In the genomic region with DNA sequence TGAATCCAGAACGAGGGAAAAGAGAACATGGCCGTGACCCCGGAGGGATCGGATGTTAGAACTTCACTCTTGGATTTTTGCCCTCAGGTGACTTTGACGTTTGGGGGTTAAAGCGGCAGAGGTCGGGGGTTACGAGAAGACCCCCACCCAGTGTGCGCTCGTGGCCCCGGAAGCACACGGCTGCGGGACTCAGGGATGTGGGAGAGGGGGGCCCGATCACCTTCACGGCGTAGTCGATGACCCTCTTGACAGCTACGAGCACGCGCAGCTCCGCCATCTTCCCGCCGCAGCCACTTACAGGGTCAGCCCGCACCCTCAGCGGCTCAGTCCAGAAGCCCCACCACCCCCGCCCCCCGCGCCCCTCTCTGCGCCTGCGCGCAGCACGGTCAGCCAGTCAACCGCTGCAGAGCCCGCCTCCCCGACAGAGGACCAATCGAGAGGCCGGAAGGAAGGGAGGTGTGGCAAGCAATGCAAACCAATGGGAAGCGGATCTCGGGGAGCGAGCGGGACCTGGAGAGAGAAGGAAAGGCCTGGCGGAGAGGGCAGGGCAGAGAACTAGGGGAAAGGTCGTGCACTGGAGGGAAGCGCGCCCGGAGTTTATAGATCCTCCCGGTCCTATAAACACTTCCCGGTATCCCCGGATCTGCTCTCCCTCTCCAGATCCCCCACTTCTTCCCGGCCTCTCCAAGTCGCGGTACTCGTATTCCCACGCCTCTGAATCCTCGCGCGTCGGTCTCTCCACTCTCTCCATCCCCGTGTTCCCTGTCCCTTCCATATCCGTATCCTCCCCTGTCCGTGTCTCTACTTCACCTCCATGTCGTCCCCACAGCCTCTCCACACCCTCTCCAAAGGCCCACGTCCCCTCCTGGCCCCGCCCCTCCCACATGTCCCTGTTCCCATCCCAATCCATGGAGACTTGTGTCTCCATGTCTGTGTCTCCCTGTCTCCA, we compare ENCODE assay signal across 8 cellular contexts. TPM values are rescaled to one million over a fixed set of nuclear protein-coding genes. Genes with fewer than 3 reads are reported as not detected.
DNase-seq lines count a peak whose midpoint lies in the region; ATAC-seq and TF ChIP-seq lines count a peak whose summit lies in the region.

A gene (minus strand): TSS at position 339 of the 949 bp plus-strand sequence. CDS start 62 bp downstream, at position 277.

- H3K27me3 Mint-ChIP-seq in activated T-helper 2 cell treated with anti-CD3 and anti-CD28 coated beads, Interferon-gamma antibody, Interleukin-2, Interleukin-4, amounts not matched to agents 10 μg/mL and 5 μg/mL and 100 μg/mL, durations not matched to agents 14 hours and 24 hours and 36 hours (ENCODE audit: low read depth): no peaks in the 10 kb centered on the region
- no peaks in the 10 kb centered on the region for H3K27me3 Mint-ChIP-seq in naive thymus-derived CD8-positive, alpha-beta T cell
- no peaks in the 10 kb centered on the region for H3K27me3 Mint-ChIP-seq in stimulated activated memory B cell treated with anti-CD40 and anti-IgM and Interleukin-4, amounts not matched to agents 10 μg/mL and 1 μg/mL and 100 μg/mL, for 72 hours

- TF ChIP-seq POLR2A in Raji (IDR thresholded peaks at IDR 0.05; ENCODE audit: insufficient read depth, low read depth, low read length): peak; percentile 99

- peak within 1 kb of the TSS; percentile 93 for H3K27ac ChIP-seq in C4-2B

- POLR2A ChIA-PET in naive thymus-derived CD8-positive, alpha-beta T cell (lab: Charles Lee): interaction anchor here (0.5 to 1.4 kb wide), 6 partner anchors 10 to 358 kb away, joined by 3 to 10 read pairs (median 3); no protein-coding TSS in a partner anchor

- no peaks in the 10 kb centered on the region for H3K9me3 Mint-ChIP-seq in activated T-helper 2 cell treated with anti-CD3 and anti-CD28 coated beads, Interferon-gamma antibody, Interleukin-2, Interleukin-4, amounts not matched to agents 10 μg/mL and 5 μg/mL and 100 μg/mL, durations not matched to agents 14 hours and 24 hours and 36 hours
- H3K9me3 Mint-ChIP-seq in naive thymus-derived CD8-positive, alpha-beta T cell: no peaks in the 10 kb centered on the region
- no peaks in the 10 kb centered on the region for H3K9me3 Mint-ChIP-seq in stimulated activated memory B cell treated with anti-CD40 and anti-IgM and Interleukin-4, amounts not matched to agents 10 μg/mL and 1 μg/mL and 100 μg/mL, for 72 hours

- peak within 1 kb of the TSS; percentile 95 for H3K27ac Mint-ChIP-seq in activated T-helper 2 cell treated with anti-CD3 and anti-CD28 coated beads, Interferon-gamma antibody, Interleukin-2, Interleukin-4, amounts not matched to agents 10 μg/mL and 5 μg/mL and 100 μg/mL, durations not matched to agents 14 hours and 24 hours and 36 hours
- H3K27ac Mint-ChIP-seq in naive thymus-derived CD8-positive, alpha-beta T cell: peak within 1 kb of the TSS; percentile 83 to 98 (median 97)
- H3K27ac Mint-ChIP-seq in stimulated activated memory B cell treated with anti-CD40 and anti-IgM and Interleukin-4, amounts not matched to agents 10 μg/mL and 1 μg/mL and 100 μg/mL, for 72 hours: peak within 1 kb of the TSS; percentile 89

- peak; percentile 42 for ATAC-seq in GM19397 (IDR thresholded peaks at IDR 0.05; ENCODE audit: unreplicated experiment)
- ATAC-seq in naive thymus-derived CD8-positive, alpha-beta T cell: peak; percentile 57 to 62
- ATAC-seq in stimulated activated memory B cell treated with anti-CD40 and anti-IgM and Interleukin-4, amounts not matched to agents 10 μg/mL and 1 μg/mL and 100 μg/mL, for 72 hours: peak; percentile 78

- intact Hi-C loops in activated T-helper 2 cell treated with anti-CD3 and anti-CD28 coated beads, Interferon-gamma antibody, Interleukin-2, Interleukin-4, amounts not matched to agents 10 μg/mL and 5 μg/mL and 100 μg/mL, durations not matched to agents 14 hours and 24 hours and 36 hours (cut with micrococcal nuclease): no loop called here

- peak within 1 kb of the TSS; percentile 98 for H3K4me3 Mint-ChIP-seq in activated T-helper 2 cell treated with anti-CD3 and anti-CD28 coated beads, Interferon-gamma antibody, Interleukin-2, Interleukin-4, amounts not matched to agents 10 μg/mL and 5 μg/mL and 100 μg/mL, durations not matched to agents 14 hours and 24 hours and 36 hours (ENCODE audit: low read depth)
- peak within 1 kb of the TSS; percentile 93 to 100 (median 98) for H3K4me3 Mint-ChIP-seq in naive thymus-derived CD8-positive, alpha-beta T cell
- H3K4me3 Mint-ChIP-seq in stimulated activated memory B cell treated with anti-CD40 and anti-IgM and Interleukin-4, amounts not matched to agents 10 μg/mL and 1 μg/mL and 100 μg/mL, for 72 hours: peak within 1 kb of the TSS; percentile 94

- H3K4me1 Mint-ChIP-seq in activated T-helper 2 cell treated with anti-CD3 and anti-CD28 coated beads, Interferon-gamma antibody, Interleukin-2, Interleukin-4, amounts not matched to agents 10 μg/mL and 5 μg/mL and 100 μg/mL, durations not matched to agents 14 hours and 24 hours and 36 hours (ENCODE audit: low read depth): peaks cover 51% of the 10 kb centered on the region
- peaks cover 54 to 80% (median 73%) of the 10 kb centered on the region in 4 donors for H3K4me1 Mint-ChIP-seq in naive thymus-derived CD8-positive, alpha-beta T cell
- H3K4me1 Mint-ChIP-seq in stimulated activated memory B cell treated with anti-CD40 and anti-IgM and Interleukin-4, amounts not matched to agents 10 μg/mL and 1 μg/mL and 100 μg/mL, for 72 hours: peaks cover 58% of the 10 kb centered on the region

- peaks cover 52% of the 10 kb centered on the region for H3K36me3 Mint-ChIP-seq in activated T-helper 2 cell treated with anti-CD3 and anti-CD28 coated beads, Interferon-gamma antibody, Interleukin-2, Interleukin-4, amounts not matched to agents 10 μg/mL and 5 μg/mL and 100 μg/mL, durations not matched to agents 14 hours and 24 hours and 36 hours (ENCODE audit: low read depth)
- H3K36me3 Mint-ChIP-seq in naive thymus-derived CD8-positive, alpha-beta T cell: no peaks in the 10 kb centered on the region
- no peaks in the 10 kb centered on the region for H3K36me3 Mint-ChIP-seq in stimulated activated memory B cell treated with anti-CD40 and anti-IgM and Interleukin-4, amounts not matched to agents 10 μg/mL and 1 μg/mL and 100 μg/mL, for 72 hours

- no peak for TF ChIP-seq CTCF in C4-2B (conservative IDR thresholded peaks at IDR 0.05)
- TF ChIP-seq CTCF in fibroblast of mammary gland (conservative IDR thresholded peaks at IDR 0.05; ENCODE audit: control insufficient read depth, insufficient read depth, low read depth, low read length): no peak

- H3K4me3 ChIP-seq in fibroblast of mammary gland (ENCODE audit: control insufficient read depth, low read depth, low read length): peak within 1 kb of the TSS; percentile 93

- DNase-seq in HUDEP-2 (lab: John Stamatoyannopoulos, UW; ENCODE audit: unreplicated experiment in 76 of 76) (peak in 75 of 76 experiments; percentile 67 to 100 (median 99)), fibroblast of mammary gland (ENCODE audit: low read depth) (peak; percentile 98)
- DNase-seq in activated T-helper 2 cell treated with anti-CD3 and anti-CD28 coated beads, Interferon-gamma antibody, Interleukin-2, Interleukin-4, amounts not matched to agents 10 μg/mL and 5 μg/mL and 100 μg/mL, durations not matched to agents 14 hours and 24 hours and 36 hours (ENCODE audit: low spot score): peak; percentile 93
- DNase-seq in naive thymus-derived CD8-positive, alpha-beta T cell: peak; percentile 84 to 95 (median 87)

RNA-seq across cellular contexts. Expression of the gene that starts here (rescaled TPM):
- 209 and 215 TPM in 2 replicates for total RNA-seq in activated T-helper 2 cell treated with anti-CD3 and anti-CD28 coated beads, Interferon-gamma antibody, Interleukin-2, Interleukin-4, amounts not matched to agents 10 μg/mL and 5 μg/mL and 100 μg/mL, durations not matched to agents 14 hours and 24 hours and 36 hours
- 10 to 100 TPM; 46.2 to 48.1 TPM for total RNA-seq in naive thymus-derived CD8-positive, alpha-beta T cell
- 100 to 1,000 TPM in 1 of 3 donors, 10 to 100 TPM in 2; 85.8 to 104 (median 91.5) TPM for polyA plus RNA-seq in naive thymus-derived CD8-positive, alpha-beta T cell

Comparison
In these comparisons a context has a peak if more than half of its experiments do, and no peak if none do; other contexts are left out.
1. Peak in every context shown above with its lines: DNase-seq, ATAC-seq, H3K4me3 ChIP-seq and H3K27ac ChIP-seq.